ENCODE assay signal across 11 cellular contexts in genomic region chr12:4280351-4281163, GRCh38. TPM values are rescaled to one million over a fixed set of nuclear protein-coding genes. Genes with fewer than 3 reads are reported as not detected.
DNase-seq lines count a peak whose midpoint lies in the region; ATAC-seq, FAIRE-seq and TF ChIP-seq lines count a peak whose summit lies in the region.
"Had no signal": no experiment of that assay in that cellular context is flagged by ENCODE, and none has a peak within 500 bp of the region (broad histone marks: within the 10 kb centered on the region; RNA-seq: fewer than 3 reads in every experiment).

No MANE protein-coding gene starts in this region.

- no peak overlapping the region for H3K4ac ChIP-seq in mesendoderm (ENCODE audit: low read depth, low read length)

- H3K9me3 ChIP-seq in neural progenitor cell (ENCODE audit: low read depth): no peaks in the 10 kb centered on the region

- peaks cover 93% of the 10 kb centered on the region for H4K20me1 ChIP-seq in neural progenitor cell (ENCODE audit: low read depth)

- peaks cover 100% of the 10 kb centered on the region for H3K36me3 Mint-ChIP-seq in activated T-helper 17 cell treated with anti-CD3 and anti-CD28 coated beads, Interleukin-2, amount 50 U/mL, for 72 hours (ENCODE audit: low read depth)
- H3K36me3 Mint-ChIP-seq in neural progenitor cell: peaks cover 72% of the 10 kb centered on the region

- H3K4me3 Mint-ChIP-seq in activated T-helper 17 cell treated with anti-CD3 and anti-CD28 coated beads, Interleukin-2, amount 50 U/mL, for 72 hours: peak overlapping the region; percentile 95
- H3K4me3 Mint-ChIP-seq in neural progenitor cell: peak overlapping the region; percentile 67

- no peak overlapping the region for H2BK15ac ChIP-seq in mesendoderm (replicated peaks; ENCODE audit: low read depth)

- no peak for TF ChIP-seq CTCF in neural progenitor cell (IDR thresholded peaks at IDR 0.05)

- no peak overlapping the region for H3K23ac ChIP-seq in mesendoderm (ENCODE audit: low read length)

- H2BK120ac ChIP-seq in mesendoderm (ENCODE audit: low read depth, low read length): no peak overlapping the region

- H3K18ac ChIP-seq in mesendoderm (ENCODE audit: low read length): no peak overlapping the region

- no peak overlapping the region for H3K4me2 ChIP-seq in neural progenitor cell
- H3K4me2 ChIP-seq in mesendoderm (ENCODE audit: low read length): no peak overlapping the region

- no peak overlapping the region for H2BK5ac ChIP-seq in mesendoderm (ENCODE audit: low read length)

- H3K36me3 ChIP-seq in neural progenitor cell (peaks cover 7% of the 10 kb centered on the region), mesendoderm (ENCODE audit: control insufficient read depth, insufficient read depth, low read length) (peaks cover 48% of the 10 kb centered on the region)

- no peak for FAIRE-seq in GM12892 (lab: Jason Lieb, UNC)
- FAIRE-seq: TTC549 had no signal

- H3K27me3 Mint-ChIP-seq in activated T-helper 17 cell treated with anti-CD3 and anti-CD28 coated beads, Interleukin-2, amount 50 U/mL, for 72 hours: no peaks in the 10 kb centered on the region
- H3K27me3 Mint-ChIP-seq in neural progenitor cell (ENCODE audit: insufficient read depth, low read depth): peaks cover 15% of the 10 kb centered on the region

- intact Hi-C loops in Right ventricle myocardium superior (cut with DNase I): no loop called here

- H3K27ac ChIP-seq in neural progenitor cell (no peak overlapping the region), mesendoderm (ENCODE audit: low read depth, low read length) (no peak overlapping the region)

- H3K27me3 ChIP-seq in neural progenitor cell: peaks cover 12% of the 10 kb centered on the region
- no peaks in the 10 kb centered on the region for H3K27me3 ChIP-seq in mesendoderm (ENCODE audit: insufficient read depth, low read length, poor library complexity)

- no peak for ATAC-seq in activated T-helper 17 cell treated with anti-CD3 and anti-CD28 coated beads, Interleukin-2, amount 50 U/mL, for 72 hours (replicated peaks)
- ATAC-seq in Right ventricle myocardium superior (ENCODE audit: poor library complexity) (peak; percentile 38), HG02678 (IDR thresholded peaks at IDR 0.05; ENCODE audit: unreplicated experiment) (no peak)

- no peak overlapping the region for H2AFZ ChIP-seq in neural progenitor cell (replicated peaks)

- TF ChIP-seq POLR2A in GM12892 (IDR thresholded peaks at IDR 0.05; ENCODE audit: low read depth, low read length): 0 out of 2 replicates have a peak, but pooled peaks have one; percentile 12

- DNase-seq in GM12892 (ENCODE audit: insufficient read length) (no peak), Right ventricle myocardium superior (peak; percentile 82), neural progenitor cell (ENCODE audit: low spot score) (peak; percentile 32), SW 1271 (lab: John Stamatoyannopoulos, UW) (no peak), mesendoderm (no peak), hepatic stellate cell (ENCODE audit: low spot score) (no peak)
- DNase-seq: NK-92 treated with Interleukin-12 subunit alpha and Interleukin-12 subunit beta, amount 100 ng/mL, for 24 hours had no signal

- H3K79me1 ChIP-seq in mesendoderm (ENCODE audit: low read length): peaks cover 39% of the 10 kb centered on the region

- no peak overlapping the region for H4K8ac ChIP-seq in mesendoderm (ENCODE audit: low read depth, low read length)

- no peak overlapping the region for H3K4me3 ChIP-seq in neural progenitor cell
- H3K4me3 ChIP-seq in mesendoderm (ENCODE audit: low read length): no peak overlapping the region

- H4K5ac ChIP-seq in mesendoderm (ENCODE audit: low read length): no peak overlapping the region

- H3K4me1 ChIP-seq in neural progenitor cell (peaks cover 13% of the 10 kb centered on the region), mesendoderm (ENCODE audit: control insufficient read depth, low read depth, low read length) (peaks cover 10% of the 10 kb centered on the region)

- H2AK5ac ChIP-seq in mesendoderm (ENCODE audit: low read length): no peak overlapping the region

- H3K9me3 Mint-ChIP-seq in activated T-helper 17 cell treated with anti-CD3 and anti-CD28 coated beads, Interleukin-2, amount 50 U/mL, for 72 hours: no peaks in the 10 kb centered on the region
- H3K9me3 Mint-ChIP-seq in neural progenitor cell: no peaks in the 10 kb centered on the region

- H3K27ac Mint-ChIP-seq in activated T-helper 17 cell treated with anti-CD3 and anti-CD28 coated beads, Interleukin-2, amount 50 U/mL, for 72 hours: peak overlapping the region; percentile 81
- peak overlapping the region; percentile 57 for H3K27ac Mint-ChIP-seq in neural progenitor cell

- H3K79me2 ChIP-seq in neural progenitor cell (ENCODE audit: low read depth): peaks cover 33% of the 10 kb centered on the region
- H3K79me2 ChIP-seq in mesendoderm (ENCODE audit: control insufficient read depth, insufficient read depth, low read length): peaks cover 84% of the 10 kb centered on the region

- peaks cover 5% of the 10 kb centered on the region for H3F3A ChIP-seq in neural progenitor cell (ENCODE audit: low read depth)

- no peak overlapping the region for H3K56ac ChIP-seq in mesendoderm (ENCODE audit: low read length)

- peaks cover 59% of the 10 kb centered on the region for H3K4me1 Mint-ChIP-seq in activated T-helper 17 cell treated with anti-CD3 and anti-CD28 coated beads, Interleukin-2, amount 50 U/mL, for 72 hours
- H3K4me1 Mint-ChIP-seq in neural progenitor cell: peaks cover 79% of the 10 kb centered on the region

- H3K9ac ChIP-seq in neural progenitor cell: no peak overlapping the region
- H3K9ac ChIP-seq in mesendoderm (ENCODE audit: low read length): no peak overlapping the region

- no CpG with 5 or more reads among the region's 15 CpGs for WGBS in mesendoderm (ENCODE audit: extremely low coverage, insufficient coverage, low lambda C conversion rate)

RNA-seq across cellular contexts. Expression of gene CCND2, which starts 7.0 kb away (rescaled TPM):
- 130 TPM for polyA plus RNA-seq in GM12892 (2012; ENCODE audit: missing spikeins)
- 100 to 1,000 TPM; 378 to 404 TPM for total RNA-seq in activated T-helper 17 cell treated with anti-CD3 and anti-CD28 coated beads, Interleukin-2, amount 50 U/mL, for 72 hours
- total RNA-seq in Right ventricle myocardium superior (206 TPM), neural progenitor cell (ENCODE audit: low replicate concordance) (95.8 and 103 TPM in 2 replicates)
- 117 TPM for polyA plus RNA-seq in mesendoderm (2013, experiment 1 of 2)
- 108 TPM for polyA plus RNA-seq in mesendoderm (2013, experiment 2 of 2)
- total RNA-seq: M059J had no signal

RNA-seq across cellular contexts. Expression of gene TIGAR, which starts 40.5 kb away (rescaled TPM):
- polyA plus RNA-seq in GM12892 (2012; ENCODE audit: missing spikeins): 20.3 TPM
- 10 to 100 TPM in 1 of 2 donors, 1 to 10 TPM in 1; 6.8 to 12.7 TPM for total RNA-seq in activated T-helper 17 cell treated with anti-CD3 and anti-CD28 coated beads, Interleukin-2, amount 50 U/mL, for 72 hours
- total RNA-seq in Right ventricle myocardium superior (13.6 TPM), neural progenitor cell (ENCODE audit: low replicate concordance) (7.1 and 18.1 TPM in 2 replicates)
- polyA plus RNA-seq in mesendoderm (2013, experiment 1 of 2): 13.7 TPM
- 13.9 TPM for polyA plus RNA-seq in mesendoderm (2013, experiment 2 of 2)

Comparison
In these comparisons a context has a peak if more than half of its experiments do, and no peak if none do; other contexts are left out.
1. DNase-seq: peak in Right ventricle myocardium superior (single experiment) and neural progenitor cell (single experiment); none in GM12892 (single experiment), SW 1271 (0 of 2), mesendoderm (single experiment) and hepatic stellate cell (single experiment).